ENCODE assay signal across 11 cellular contexts in the genomic region with DNA sequence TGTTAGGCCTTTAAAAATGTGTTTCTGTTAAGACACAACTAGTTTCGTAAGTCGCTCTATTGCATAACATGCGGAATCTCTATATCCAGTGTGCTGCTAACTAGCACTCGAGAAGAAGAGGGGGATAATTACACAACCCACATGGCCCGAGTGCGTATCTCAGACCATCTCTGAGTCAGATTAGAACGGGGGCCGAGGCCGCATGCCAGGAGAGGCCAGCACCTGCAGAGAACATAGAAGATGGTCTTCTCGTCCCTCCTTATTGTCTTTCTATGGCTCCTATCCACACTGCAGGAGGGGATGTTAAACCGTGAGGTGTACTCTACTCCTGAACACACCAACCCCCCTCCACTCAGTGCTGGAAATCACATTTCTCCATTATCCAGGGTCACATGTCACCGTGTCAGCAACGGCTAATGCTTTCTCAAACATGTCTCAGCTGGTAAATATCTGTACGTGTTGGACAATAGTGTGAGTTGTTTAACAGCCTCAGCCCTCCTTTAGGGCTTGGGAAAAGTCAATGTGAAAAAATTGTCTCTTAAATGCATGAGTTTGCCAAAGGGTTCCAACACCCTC. TPM values are rescaled to one million over a fixed set of nuclear protein-coding genes. Genes with fewer than 3 reads are reported as not detected.
DNase-seq lines count a peak whose midpoint lies in the region; ATAC-seq and TF ChIP-seq lines count a peak whose summit lies in the region.
"Had no signal": no experiment of that assay in that cellular context is flagged by ENCODE, and none has a peak within 500 bp of the region (broad histone marks: within the 10 kb centered on the region; RNA-seq: fewer than 3 reads in every experiment).

No MANE protein-coding gene starts in this region.

- peak overlapping the region; percentile 80 for H3K27ac ChIP-seq in HL-60 (replicated peaks)
- peak overlapping the region; percentile 83 for H3K27ac ChIP-seq in neutrophil
- H3K27ac ChIP-seq in ovary = no peak overlapping the region

- TF ChIP-seq EP300 in ovary (IDR thresholded peaks at IDR 0.05) = no peak

- H3K4me1 ChIP-seq in neutrophil (ENCODE audit: control insufficient read depth in 1 of 2, insufficient read depth in 1 of 2, low read depth in 1 of 2, low read length in 1 of 2) = peaks cover 62% of the 10 kb centered on the region in 2 experiments
- peaks cover 2% of the 10 kb centered on the region for H3K4me1 ChIP-seq in ovary (ENCODE audit: insufficient read depth)

- no peaks in the 10 kb centered on the region for H3K9me3 Mint-ChIP-seq in chondrocyte (ENCODE audit: low read depth)

- peak; percentile 97 to 100 for DNase-seq in HL-60 (ENCODE audit: low read depth in 1 of 2, low spot score in 1 of 2)
- DNase-seq in NCI-H748 treated with DMSO at 0.1 percent for 48 hours (lab: John Stamatoyannopoulos, UW) = peak; percentile 90
- DNase-seq in chondrocyte (ENCODE audit: low spot score) = peak; percentile 62
- DNase-seq in ovary = no peak
- DNase-seq in middle frontal gyrus (ENCODE audit: extremely low spot score, low spot score) = no peak
- DNase-seq: activated gamma-delta T cell treated with Interleukin-2 at 50 U/mL for 16 hours; stimulated activated CD4-positive, alpha-beta T cell treated with anti-CD3 and anti-CD28 coated beads, Interleukin-4, amount 100 ng/mL, for 4 hours; T-helper 9 cell had no signal

- ATAC-seq in GM21737 (IDR thresholded peaks at IDR 0.05; ENCODE audit: unreplicated experiment) (no peak), HG03175 (IDR thresholded peaks at IDR 0.05; ENCODE audit: unreplicated experiment) (no peak)

- no peak overlapping the region for H3K27ac Mint-ChIP-seq in chondrocyte (ENCODE audit: unreplicated experiment)

- H3K4me3 ChIP-seq in HL-60 (replicated peaks; ENCODE audit: insufficient read depth, low read length) (no peak overlapping the region), neutrophil (ENCODE audit: low read depth in 1 of 2, low read length in 1 of 2) (peak overlapping the region; percentile 42 to 43), ovary (no peak overlapping the region)

- WGBS in ovary, 3 donors = 68 to 78% (median 72%) methylated on average over 14 of the region's 14 CpGs

- no peaks in the 10 kb centered on the region for H3K4me1 Mint-ChIP-seq in chondrocyte (ENCODE audit: low read depth)

- H3K27me3 ChIP-seq in HL-60 (ENCODE audit: insufficient read depth, poor library complexity, severe bottlenecking) = no peaks in the 10 kb centered on the region
- H3K27me3 ChIP-seq in neutrophil = no peaks in the 10 kb centered on the region
- no peaks in the 10 kb centered on the region for H3K27me3 ChIP-seq in ovary

- peaks cover 5% of the 10 kb centered on the region for H3K27me3 Mint-ChIP-seq in chondrocyte (ENCODE audit: low read depth)

- intact Hi-C loops in ovary (cut with DNase I) = no loop called here

- no peaks in the 10 kb centered on the region for H3K36me3 Mint-ChIP-seq in chondrocyte (ENCODE audit: low read depth)

- no peak overlapping the region for H3K4me3 Mint-ChIP-seq in chondrocyte (ENCODE audit: unreplicated experiment)

- H3K36me3 ChIP-seq in neutrophil = peaks cover 26% of the 10 kb centered on the region
- H3K36me3 ChIP-seq in ovary = no peaks in the 10 kb centered on the region

- H3K9me3 ChIP-seq in neutrophil (no peaks in the 10 kb centered on the region), ovary (no peaks in the 10 kb centered on the region)

- no peak for TF ChIP-seq CTCF in HL-60 (IDR thresholded peaks at IDR 0.05; ENCODE audit: insufficient read depth, low read length)
- TF ChIP-seq CTCF in chondrocyte (IDR thresholded peaks at IDR 0.05) = no peak
- TF ChIP-seq CTCF in neutrophil (IDR thresholded peaks at IDR 0.05) = no peak
- no peak for TF ChIP-seq CTCF in ovary (IDR thresholded peaks at IDR 0.05)

- TF ChIP-seq POLR2A in ovary (IDR thresholded peaks at IDR 0.05) = no peak

RNA-seq across cellular contexts. Expression of a gene that starts 56.3 kb away (rescaled TPM):
- total RNA-seq in chondrocyte (1.1 to 3.6 TPM (median 2.3 TPM) in 3 replicates), ovary (10 to 100 TPM in 1 of 7 donors, 1 to 10 TPM in 6; 2.0 to 17.7 (median 5.1) TPM)
- 1 to 10 TPM; 2.3 to 3.1 TPM for polyA plus RNA-seq in ovary

Comparison
In these comparisons a context has a peak if more than half of its experiments do, and no peak if none do; other contexts are left out.
1. DNase-seq: peak in HL-60 (2 of 2), NCI-H748 treated with DMSO at 0.1 percent for 48 hours (single experiment) and chondrocyte (single experiment); none in ovary (0 of 5) and middle frontal gyrus (single experiment).
2. H3K27ac ChIP-seq: peak in HL-60 (single experiment) and neutrophil (single experiment); none in ovary (0 of 2).
3. H3K4me3 ChIP-seq: peak in neutrophil (2 of 2); none in HL-60 (single experiment) and ovary (single experiment).